27 cellular contexts compared by ENCODE assay signal in genomic region chr1:182237329-182237728, GRCh38.
"Had no signal": no experiment of that assay in that cellular context is flagged by ENCODE, and none has a peak within 500 bp of the region (broad histone marks: within the 10 kb centered on the region; RNA-seq: fewer than 3 reads in every experiment).

No MANE protein-coding gene starts in this region.

- H3K4me3 Mint-ChIP-seq: activated B cell treated with CpG ODN at 0.5 μM for 24 hours; activated CD4-positive, alpha-beta memory T cell treated with anti-CD3 and anti-CD28 coated beads for 36 hours; activated CD4-positive, alpha-beta T cell treated with anti-CD3 and anti-CD28 coated beads, Interleukin-2, amount 10 ng/mL, durations not matched to agents 7 days and 5 days; activated naive CD4-positive, alpha-beta T cell treated with anti-CD3 and anti-CD28 coated beads, Interleukin-2, amount 10 ng/mL, durations not matched to agents 7 days and 5 days; activated naive CD8-positive, alpha-beta T cell treated with anti-CD3 and anti-CD28 coated beads, Interleukin-2, amount 10 ng/mL, durations not matched to agents 7 days and 5 days; activated T-helper 17 cell treated with anti-CD3 and anti-CD28 coated beads, Interleukin-2, amount 50 U/mL, for 72 hours had no signal

- H3K4me3 ChIP-seq: adrenal gland, K562, PC-9 had no signal

- FAIRE-seq: TTC549 had no signal

- H3K27ac ChIP-seq: adrenal gland had no signal

- H3K27ac Mint-ChIP-seq: activated B cell treated with CpG ODN at 0.5 μM for 24 hours; activated CD4-positive, alpha-beta memory T cell treated with anti-CD3 and anti-CD28 coated beads for 36 hours; activated CD4-positive, alpha-beta T cell treated with anti-CD3 and anti-CD28 coated beads, Interleukin-2, amount 10 ng/mL, durations not matched to agents 7 days and 5 days; activated naive CD4-positive, alpha-beta T cell treated with anti-CD3 and anti-CD28 coated beads, Interleukin-2, amount 10 ng/mL, durations not matched to agents 7 days and 5 days; activated T-helper 17 cell treated with anti-CD3 and anti-CD28 coated beads, Interleukin-2, amount 50 U/mL, for 72 hours had no signal

- ATAC-seq: activated T-helper 17 cell treated with anti-CD3 and anti-CD28 coated beads, Interleukin-2, amount 50 U/mL, for 72 hours; K562 had no signal

- H3K9me3 ChIP-seq: adrenal gland had no signal

- H3K27me3 ChIP-seq: adrenal gland had no signal

- H3K4me1 ChIP-seq: adrenal gland had no signal

- H2AFZ ChIP-seq: PC-9 had no signal

- H3K36me3 Mint-ChIP-seq: activated CD4-positive, alpha-beta memory T cell treated with anti-CD3 and anti-CD28 coated beads for 36 hours; activated naive CD4-positive, alpha-beta T cell treated with anti-CD3 and anti-CD28 coated beads, Interleukin-2, amount 10 ng/mL, durations not matched to agents 7 days and 5 days; activated naive CD8-positive, alpha-beta T cell treated with anti-CD3 and anti-CD28 coated beads, Interleukin-2, amount 10 ng/mL, durations not matched to agents 7 days and 5 days had no signal

- H3K9me3 Mint-ChIP-seq: activated B cell treated with CpG ODN at 0.5 μM for 24 hours; activated CD4-positive, alpha-beta memory T cell treated with anti-CD3 and anti-CD28 coated beads for 36 hours; activated CD4-positive, alpha-beta T cell treated with anti-CD3 and anti-CD28 coated beads, Interleukin-2, amount 10 ng/mL, durations not matched to agents 7 days and 5 days; activated naive CD4-positive, alpha-beta T cell treated with anti-CD3 and anti-CD28 coated beads, Interleukin-2, amount 10 ng/mL, durations not matched to agents 7 days and 5 days; activated naive CD8-positive, alpha-beta T cell treated with anti-CD3 and anti-CD28 coated beads, Interleukin-2, amount 10 ng/mL, durations not matched to agents 7 days and 5 days; activated T-helper 17 cell treated with anti-CD3 and anti-CD28 coated beads, Interleukin-2, amount 50 U/mL, for 72 hours had no signal

- DNase-seq: activated B cell treated with CpG ODN at 0.5 μM for 24 hours; activated CD4-positive, alpha-beta memory T cell treated with anti-CD3 and anti-CD28 coated beads for 36 hours; activated CD4-positive, alpha-beta T cell treated with anti-CD3 and anti-CD28 coated beads, Interleukin-2, amount 10 ng/mL, durations not matched to agents 7 days and 5 days; activated gamma-delta T cell treated with Interleukin-2 at 50 U/mL for 16 hours; activated naive CD4-positive, alpha-beta T cell treated with anti-CD3 and anti-CD28 coated beads, Interleukin-2, amount 10 ng/mL, durations not matched to agents 7 days and 5 days; activated naive CD8-positive, alpha-beta T cell treated with anti-CD3 and anti-CD28 coated beads, Interleukin-2, amount 10 ng/mL, durations not matched to agents 7 days and 5 days; activated T-cell treated with anti-CD3 and anti-CD28 coated beads for 4 hours; activated T-cell treated with anti-CD3 and anti-CD28 coated beads, Interleukin-2, amount 50 U/mL, for 48 hours; adrenal gland; anterior cingulate cortex; cerebellar nuclear complex; Karpas-422; NCI-H1105 treated with DMSO at 0.1 percent for 48 hours; NCI-H1436 treated with DMSO at 0.1 percent for 48 hours; NCI-H187 treated with DMSO at 0.1 percent for 48 hours; NCI-H2081 treated with DMSO at 0.1 percent for 48 hours; NCI-H2227 treated with DMSO at 0.1 percent for 48 hours; NCI-H446 treated with DMSO at 0.1 percent for 48 hours; NCI-H524 treated with DMSO at 0.1 percent for 48 hours; NCI-H774; PC-9; SIG-M5; T-helper 2 cell; T1000 had no signal

- H3K36me3 ChIP-seq: adrenal gland had no signal

- H3K4me1 Mint-ChIP-seq: activated T-helper 17 cell treated with anti-CD3 and anti-CD28 coated beads, Interleukin-2, amount 50 U/mL, for 72 hours had no signal
